ENCODE assay signal across 3 cellular contexts in the genomic region with DNA sequence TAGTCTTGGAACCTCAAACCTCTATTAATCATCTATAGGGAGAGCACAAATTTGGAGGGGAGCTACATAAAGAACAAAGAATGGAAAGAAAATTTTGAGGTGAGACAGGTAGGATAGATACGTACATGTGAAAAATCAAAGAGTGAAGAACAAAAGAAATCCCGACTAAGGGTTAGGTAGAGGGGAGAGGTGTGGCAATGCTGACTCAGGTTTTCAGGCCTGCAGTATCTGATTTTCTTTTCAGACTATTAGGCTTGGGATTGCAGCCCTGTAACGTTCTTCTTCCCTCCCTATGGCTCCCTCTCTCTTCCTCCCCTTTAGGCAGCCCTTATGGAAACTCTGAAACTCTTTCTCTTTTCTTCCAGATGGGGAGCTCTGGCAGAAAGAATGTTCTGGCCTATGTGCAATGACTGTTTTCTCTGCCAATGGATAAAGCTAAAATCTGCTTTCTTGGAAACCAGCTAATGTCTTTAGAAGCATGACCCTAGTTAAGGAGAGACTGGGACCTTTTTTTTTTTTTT. TPM values are rescaled to one million over a fixed set of nuclear protein-coding genes. Genes with fewer than 3 reads are reported as not detected.
"Had no signal": no experiment of that assay in that cellular context is flagged by ENCODE, and none has a peak within 500 bp of the region (broad histone marks: within the 10 kb centered on the region; RNA-seq: fewer than 3 reads in every experiment).

No MANE protein-coding gene starts in this region.

RNA-seq across cellular contexts. Expression of gene GPR179, which starts 59.0 kb away (rescaled TPM):
- total RNA-seq: activated T-helper 2 cell treated with anti-CD3 and anti-CD28 coated beads, Interferon-gamma antibody, Interleukin-2, Interleukin-4, amounts not matched to agents 10 μg/mL and 5 μg/mL and 100 μg/mL, durations not matched to agents 14 hours and 24 hours and 36 hours; dermis blood vessel endothelial cell; epithelial cell of proximal tubule had no signal
